ENCODE assay signal across 8 cellular contexts in the genomic region with DNA sequence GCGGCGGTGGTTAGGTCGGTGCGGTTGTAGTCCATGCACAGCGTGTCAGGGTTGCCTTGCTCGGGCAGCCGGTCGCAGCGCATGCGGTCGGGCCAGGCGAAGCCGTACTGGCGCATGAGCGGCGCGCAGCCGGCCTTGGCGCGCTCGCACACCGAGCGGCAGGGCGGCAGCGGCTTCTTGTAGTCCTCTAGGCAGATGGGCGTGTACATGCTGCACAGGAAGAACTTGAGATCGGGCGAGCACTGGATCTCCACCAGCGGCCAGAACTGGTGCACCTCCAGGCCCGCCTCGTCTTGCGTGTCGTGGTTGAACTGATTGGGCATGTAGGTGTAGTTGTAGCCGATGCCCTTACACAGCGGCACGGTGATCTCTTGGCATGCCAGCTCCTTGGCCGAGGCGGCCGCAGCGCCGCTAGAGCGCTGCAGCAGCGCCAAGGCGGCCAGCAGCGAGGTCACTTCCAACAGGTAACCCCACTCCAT.
DNase-seq lines count a peak whose midpoint lies in the region; ATAC-seq lines count a peak whose summit lies in the region.

No MANE protein-coding gene starts in this region.

- peak; percentile 86 for DNase-seq in EH (ENCODE audit: low read depth)
- peak; percentile 16 for DNase-seq in HuH-7.5 (ENCODE audit: low spot score)
- DNase-seq in T-helper 2 cell = peak in 3 of 5 experiments; percentile 5 to 75 (median 27)
- DNase-seq in cerebellar cortex (ENCODE audit: low spot score) = peak; percentile 36
- DNase-seq in kidney glomerular epithelial cell (lab: John Stamatoyannopoulos, UW) = peak; percentile 55
- peak; percentile 41 for DNase-seq in stimulated activated CD4-positive, alpha-beta T cell treated with anti-CD3 and anti-CD28 coated beads, Interleukin-12 subunit alpha, Interleukin-12 subunit beta, amount 100 ng/mL, for 4 hours
- DNase-seq in GM19240 (ENCODE audit: insufficient read length, low spot score) = no peak

- peak; percentile 32 for ATAC-seq in GM21447 (IDR thresholded peaks at IDR 0.05; ENCODE audit: unreplicated experiment)
